10 cellular contexts compared by ENCODE assay signal in the genomic region with DNA sequence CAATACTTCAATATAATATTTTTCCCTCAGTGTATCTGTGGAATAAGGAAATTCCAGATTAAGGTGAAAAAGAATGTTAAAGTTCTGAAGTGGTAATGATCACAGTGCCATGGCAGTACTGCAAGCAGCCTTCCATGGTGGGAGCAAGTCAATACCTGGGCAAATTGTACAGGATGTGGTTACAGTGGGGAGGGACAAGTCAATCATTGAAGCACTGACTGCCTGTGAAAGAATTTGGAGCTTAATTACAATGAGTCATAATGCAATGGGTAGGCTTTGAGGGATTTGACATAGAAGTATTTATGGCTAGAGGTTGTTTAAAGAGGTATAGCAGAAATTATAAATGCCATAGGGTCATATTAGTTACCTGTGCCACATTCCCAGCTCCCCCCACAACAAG.
DNase-seq lines count a peak whose midpoint lies in the region; ATAC-seq, FAIRE-seq and TF ChIP-seq lines count a peak whose summit lies in the region.
"Had no signal": no experiment of that assay in that cellular context is flagged by ENCODE, and none has a peak within 500 bp of the region (broad histone marks: within the 10 kb centered on the region; RNA-seq: fewer than 3 reads in every experiment).

No MANE protein-coding gene starts in this region.

- no peaks in the 10 kb centered on the region for H3K36me3 Mint-ChIP-seq in activated naive CD4-positive, alpha-beta T cell treated with anti-CD3 and anti-CD28 coated beads for 36 hours (ENCODE audit: low read depth)
- no peaks in the 10 kb centered on the region for H3K36me3 Mint-ChIP-seq in astrocyte (ENCODE audit: low read depth, unreplicated experiment)
- H3K36me3 Mint-ChIP-seq: activated naive CD8-positive, alpha-beta T cell treated with anti-CD3 and anti-CD28 coated beads for 36 hours had no signal

- FAIRE-seq in astrocyte (lab: Jason Lieb, UNC): no peak

- no peak for TF ChIP-seq CTCF in astrocyte (IDR thresholded peaks at IDR 0.05; ENCODE audit: insufficient read depth, low read depth, low read length)
- no peak for TF ChIP-seq CTCF in smooth muscle cell (IDR thresholded peaks at IDR 0.05; ENCODE audit: borderline replicate concordance, insufficient read depth, poor library complexity, severe bottlenecking)
- TF ChIP-seq CTCF in GM10266 (IDR thresholded peaks at IDR 0.05; ENCODE audit: control insufficient read depth, insufficient read depth, low read depth, missing control alignments): no peak

- no peaks in the 10 kb centered on the region for H3K27me3 Mint-ChIP-seq in activated naive CD4-positive, alpha-beta T cell treated with anti-CD3 and anti-CD28 coated beads for 36 hours (ENCODE audit: low read depth)
- no peaks in the 10 kb centered on the region for H3K27me3 Mint-ChIP-seq in astrocyte (ENCODE audit: low read depth, unreplicated experiment)
- H3K27me3 Mint-ChIP-seq: activated naive CD8-positive, alpha-beta T cell treated with anti-CD3 and anti-CD28 coated beads for 36 hours had no signal

- H3K4me3 Mint-ChIP-seq in activated naive CD4-positive, alpha-beta T cell treated with anti-CD3 and anti-CD28 coated beads for 36 hours: no peak overlapping the region
- no peak overlapping the region for H3K4me3 Mint-ChIP-seq in astrocyte (ENCODE audit: unreplicated experiment)
- H3K4me3 Mint-ChIP-seq: activated naive CD8-positive, alpha-beta T cell treated with anti-CD3 and anti-CD28 coated beads for 36 hours had no signal

- intact Hi-C loops in activated naive CD4-positive, alpha-beta T cell treated with anti-CD3 and anti-CD28 coated beads for 36 hours (cut with micrococcal nuclease): no loop called here

- peak; percentile 20 for DNase-seq in activated naive CD4-positive, alpha-beta T cell treated with anti-CD3 and anti-CD28 coated beads for 36 hours
- DNase-seq in activated naive CD4-positive, alpha-beta T cell (lab: John Stamatoyannopoulos, UW): no peak
- DNase-seq in astrocyte (ENCODE audit: low read depth): peak; percentile 76
- no peak for DNase-seq in smooth muscle cell (lab: John Stamatoyannopoulos, UW; ENCODE audit: unreplicated experiment)
- DNase-seq in NCI-H2029 (lab: John Stamatoyannopoulos, UW): no peak
- DNase-seq in NAMALWA (ENCODE audit: low spot score): no peak
- DNase-seq in GM10266 (ENCODE audit: extremely low spot score): no peak
- DNase-seq: activated naive CD8-positive, alpha-beta T cell treated with anti-CD3 and anti-CD28 coated beads for 36 hours; NCI-H345 had no signal

- peaks cover 7% of the 10 kb centered on the region for H3K4me1 Mint-ChIP-seq in activated naive CD4-positive, alpha-beta T cell treated with anti-CD3 and anti-CD28 coated beads for 36 hours (ENCODE audit: low read depth)
- peaks cover 16% of the 10 kb centered on the region for H3K4me1 Mint-ChIP-seq in astrocyte (ENCODE audit: low read depth, unreplicated experiment)

- H3K27me3 ChIP-seq in astrocyte (ENCODE audit: insufficient read depth, low read length) (no peaks in the 10 kb centered on the region), smooth muscle cell (ENCODE audit: low read depth) (no peaks in the 10 kb centered on the region)

- ATAC-seq in HG03354 (IDR thresholded peaks at IDR 0.05; ENCODE audit: poor library complexity, severe bottlenecking, unreplicated experiment): peak; percentile 88

- no peaks in the 10 kb centered on the region for H3K9me3 Mint-ChIP-seq in activated naive CD4-positive, alpha-beta T cell treated with anti-CD3 and anti-CD28 coated beads for 36 hours
- no peaks in the 10 kb centered on the region for H3K9me3 Mint-ChIP-seq in astrocyte (ENCODE audit: unreplicated experiment)
- H3K9me3 Mint-ChIP-seq: activated naive CD8-positive, alpha-beta T cell treated with anti-CD3 and anti-CD28 coated beads for 36 hours had no signal

- H3K79me2 ChIP-seq in astrocyte (ENCODE audit: insufficient read depth, low read length): no peaks in the 10 kb centered on the region
- H3K79me2 ChIP-seq in smooth muscle cell (ENCODE audit: low read depth): no peaks in the 10 kb centered on the region

- no peak overlapping the region for H3K27ac Mint-ChIP-seq in activated naive CD4-positive, alpha-beta T cell treated with anti-CD3 and anti-CD28 coated beads for 36 hours
- H3K27ac Mint-ChIP-seq in astrocyte (ENCODE audit: unreplicated experiment): peak overlapping the region; percentile 82
- H3K27ac Mint-ChIP-seq: activated naive CD8-positive, alpha-beta T cell treated with anti-CD3 and anti-CD28 coated beads for 36 hours had no signal

- no peak overlapping the region for H2AFZ ChIP-seq in astrocyte (ENCODE audit: low read depth, low read length)
- no peak overlapping the region for H2AFZ ChIP-seq in smooth muscle cell (ENCODE audit: low read depth)

- no peak overlapping the region for H3K9ac ChIP-seq in astrocyte (ENCODE audit: low read length)
- H3K9ac ChIP-seq in smooth muscle cell (ENCODE audit: low read depth): no peak overlapping the region

- CTCF ChIA-PET in activated naive CD4-positive, alpha-beta T cell treated with anti-CD3 and anti-CD28 coated beads for 36 hours (lab: Charles Lee): interaction anchor here (0.6 kb wide), 1 partner anchor 875 kb away, joined by 9 read pairs; no protein-coding TSS in a partner anchor

- H3K4me3 ChIP-seq in astrocyte (ENCODE audit: insufficient read depth, low read depth, low read length) (no peak overlapping the region), smooth muscle cell (no peak overlapping the region)

- H3K9me3 ChIP-seq in astrocyte (ENCODE audit: insufficient read depth, low read depth, low read length) (no peaks in the 10 kb centered on the region), smooth muscle cell (replicated peaks; ENCODE audit: low read depth) (no peaks in the 10 kb centered on the region)

- H3K36me3 ChIP-seq in astrocyte (ENCODE audit: insufficient read depth, low read length) (no peaks in the 10 kb centered on the region), smooth muscle cell (ENCODE audit: low read depth) (no peaks in the 10 kb centered on the region)

- H4K20me1 ChIP-seq in astrocyte (ENCODE audit: insufficient read depth, low read length) (no peaks in the 10 kb centered on the region), smooth muscle cell (ENCODE audit: low read depth) (no peaks in the 10 kb centered on the region)

- H3K27ac ChIP-seq in astrocyte (ENCODE audit: low read depth, low read length): no peak overlapping the region
- peak overlapping the region; percentile 12 for H3K27ac ChIP-seq in smooth muscle cell (ENCODE audit: low read depth)

- H3K4me2 ChIP-seq in astrocyte (ENCODE audit: low read length) (peak overlapping the region; percentile 17), smooth muscle cell (peak overlapping the region; percentile 45)

- H3F3A ChIP-seq in smooth muscle cell (ENCODE audit: low read depth): no peaks in the 10 kb centered on the region

- peaks cover 8% of the 10 kb centered on the region for H3K4me1 ChIP-seq in astrocyte (ENCODE audit: insufficient read depth, low read length)
- H3K4me1 ChIP-seq in smooth muscle cell (ENCODE audit: low read depth): no peaks in the 10 kb centered on the region

Comparison
In these comparisons a context has a peak if more than half of its experiments do, and no peak if none do; other contexts are left out.
1. DNase-seq: peak in activated naive CD4-positive, alpha-beta T cell treated with anti-CD3 and anti-CD28 coated beads for 36 hours (single experiment) and astrocyte (single experiment); none in activated naive CD4-positive, alpha-beta T cell (0 of 4), smooth muscle cell (single experiment), NCI-H2029 (single experiment), NAMALWA (single experiment) and GM10266 (single experiment).